ENCODE assay signal across 10 cellular contexts in genomic region chr1:181936269-181936668, GRCh38.
DNase-seq lines count a peak whose midpoint lies in the region; ATAC-seq lines count a peak whose summit lies in the region.
"Had no signal": no experiment of that assay in that cellular context is flagged by ENCODE, and none has a peak within 500 bp of the region (broad histone marks: within the 10 kb centered on the region; RNA-seq: fewer than 3 reads in every experiment).

No MANE protein-coding gene starts in this region.

- H3K4me1 ChIP-seq in effector memory CD4-positive, alpha-beta T cell (ENCODE audit: control insufficient read depth, insufficient read depth, low read length, poor library complexity, severe bottlenecking): no peaks in the 10 kb centered on the region

- no peak overlapping the region for H3K4me3 ChIP-seq in effector memory CD4-positive, alpha-beta T cell (ENCODE audit: insufficient read depth, low read depth, low read length, poor library complexity, severe bottlenecking)
- H3K4me3 ChIP-seq: lung had no signal

- no peaks in the 10 kb centered on the region for H3K27me3 ChIP-seq in effector memory CD4-positive, alpha-beta T cell (replicated peaks; ENCODE audit: control insufficient read depth, insufficient read depth, low read length, poor library complexity, severe bottlenecking)

- peak; percentile 5 to 19 for DNase-seq in activated CD4-positive, alpha-beta T cell treated with anti-CD3 and anti-CD28 coated beads, Interleukin-2, amount 50 U/mL, for 48 hours
- no peak for DNase-seq in activated CD4-positive, alpha-beta T cell treated with anti-CD3 and anti-CD28 coated beads, Interleukin-2, amount 50 U/mL, for 4 hours
- DNase-seq in stimulated activated CD8-positive, alpha-beta memory T cell treated with anti-CD3 and anti-CD28 coated beads, Interleukin-15, amount 100 ng/mL, for 48 hours (ENCODE audit: low read depth in 2 of 2): peak; percentile 8 to 18
- DNase-seq in dermis blood vessel endothelial cell (no peak), NCI-H446 treated with DMSO at 0.1 percent for 48 hours (lab: John Stamatoyannopoulos, UW) (no peak)
- DNase-seq in effector memory CD4-positive, alpha-beta T cell: no peak
- DNase-seq: foreskin fibroblast had no signal

- no peaks in the 10 kb centered on the region for H3K9me3 ChIP-seq in effector memory CD4-positive, alpha-beta T cell (ENCODE audit: control insufficient read depth, low read length)

- ATAC-seq in GM21526 (IDR thresholded peaks at IDR 0.05; ENCODE audit: low FRiP score, unreplicated experiment) (peak; percentile 26), HG03108 (IDR thresholded peaks at IDR 0.05; ENCODE audit: unreplicated experiment) (peak; percentile 27)

- H3K36me3 ChIP-seq in effector memory CD4-positive, alpha-beta T cell (ENCODE audit: control insufficient read depth, insufficient read depth, low read length): no peaks in the 10 kb centered on the region

- no peak overlapping the region for H3K27ac ChIP-seq in effector memory CD4-positive, alpha-beta T cell (ENCODE audit: insufficient read depth, low read length, poor library complexity, severe bottlenecking)

Comparison
In these comparisons a context has a peak if more than half of its experiments do, and no peak if none do; other contexts are left out.
1. DNase-seq: peak in activated CD4-positive, alpha-beta T cell treated with anti-CD3 and anti-CD28 coated beads, Interleukin-2, amount 50 U/mL, for 48 hours (2 of 2) and stimulated activated CD8-positive, alpha-beta memory T cell treated with anti-CD3 and anti-CD28 coated beads, Interleukin-15, amount 100 ng/mL, for 48 hours (2 of 2); none in activated CD4-positive, alpha-beta T cell treated with anti-CD3 and anti-CD28 coated beads, Interleukin-2, amount 50 U/mL, for 4 hours (0 of 2), dermis blood vessel endothelial cell (single experiment), effector memory CD4-positive, alpha-beta T cell (0 of 3) and NCI-H446 treated with DMSO at 0.1 percent for 48 hours (single experiment).